ENCODE assay signal across 16 cellular contexts in the genomic region with DNA sequence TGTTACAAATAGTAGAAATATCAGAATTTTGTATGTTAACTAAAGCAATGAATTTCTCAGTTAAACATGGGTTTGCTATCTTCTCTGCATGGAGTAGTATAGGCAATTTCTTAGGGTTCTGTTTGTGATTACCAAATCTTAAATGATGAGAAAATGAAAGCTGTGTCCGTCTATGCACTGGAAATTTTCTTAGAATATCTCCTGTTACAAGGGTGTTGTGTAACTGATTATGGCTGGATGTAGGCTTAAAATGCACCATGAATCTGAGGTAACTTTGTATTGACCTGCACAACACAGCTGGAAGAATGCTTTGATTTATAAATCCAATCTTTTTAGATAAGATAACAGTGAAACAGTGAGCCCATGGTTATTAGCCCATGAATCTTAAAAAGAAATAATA. TPM values are rescaled to one million over a fixed set of nuclear protein-coding genes. Genes with fewer than 3 reads are reported as not detected.
A peak's percentile ranks its signal among the peaks of the same experiment; 100 is the strongest.
DNase-seq lines count a peak whose midpoint lies in the region; ATAC-seq and TF ChIP-seq lines count a peak whose summit lies in the region.
"Had no signal": no experiment of that assay in that cellular context is flagged by ENCODE, and none has a peak within 500 bp of the region (broad histone marks: within the 10 kb centered on the region; RNA-seq: fewer than 3 reads in every experiment).

No MANE protein-coding gene starts in this region.

- H3K79me2 ChIP-seq in fibroblast of lung (ENCODE audit: control insufficient read depth, insufficient read depth, low read length): peaks cover 2% of the 10 kb centered on the region

- intact Hi-C loops in CD8-positive, alpha-beta T cell (cut with DNase I, micrococcal nuclease): no loop called here

- H3K4me1 ChIP-seq in CD8-positive, alpha-beta T cell (ENCODE audit: insufficient read depth, low read length): no peaks in the 10 kb centered on the region
- no peaks in the 10 kb centered on the region for H3K4me1 ChIP-seq in fibroblast of lung (ENCODE audit: control insufficient read depth, extremely low read depth, insufficient read depth, low read length)
- H3K4me1 ChIP-seq: HAP-1 had no signal

- no peak overlapping the region for H3K9ac ChIP-seq in fibroblast of lung (ENCODE audit: insufficient read depth, low read length)
- H3K9ac ChIP-seq: BLaER1 treated with 17β-estradiol and CSF1 and Interleukin-3, amounts not matched to agents 10 nM and 100 nM; GM23248 had no signal

- H3K27ac ChIP-seq in CD8-positive, alpha-beta T cell (ENCODE audit: low read depth, low read length): no peak overlapping the region
- no peak overlapping the region for H3K27ac ChIP-seq in fibroblast of lung (ENCODE audit: insufficient read depth, low read length)
- H3K27ac ChIP-seq: BLaER1 treated with 17β-estradiol and CSF1 and Interleukin-3, amounts not matched to agents 10 nM and 100 nM; GM23248; HL-60 had no signal

- H3K4me3 ChIP-seq in CD8-positive, alpha-beta T cell (ENCODE audit: low read depth, low read length): no peak overlapping the region
- no peak overlapping the region for H3K4me3 ChIP-seq in fibroblast of lung (replicated peaks in 1 of 4; ENCODE audit: control extremely low read depth in 1 of 4, insufficient read depth in 1 of 4, low read depth in 3 of 4, low read length in 4 of 4)
- H3K4me3 ChIP-seq: BLaER1 treated with 17β-estradiol and CSF1 and Interleukin-3, amounts not matched to agents 10 nM and 100 nM; GM23248; HAP-1 had no signal

- POLR2A ChIA-PET in CD8-positive, alpha-beta T cell (lab: Charles Lee): no interaction called here

- no peaks in the 10 kb centered on the region for H3K27me3 ChIP-seq in CD8-positive, alpha-beta T cell (ENCODE audit: insufficient read depth, low read length)
- no peaks in the 10 kb centered on the region for H3K27me3 ChIP-seq in fibroblast of lung (ENCODE audit: control insufficient read depth, insufficient read depth, low read length)
- H3K27me3 ChIP-seq: BLaER1 treated with 17β-estradiol and CSF1 and Interleukin-3, amounts not matched to agents 10 nM and 100 nM had no signal

- CTCF ChIA-PET in CD8-positive, alpha-beta T cell (lab: Charles Lee): no interaction called here

- H3K4me1 Mint-ChIP-seq in CD8-positive, alpha-beta T cell (ENCODE audit: low read depth): peaks cover 19% of the 10 kb centered on the region

- H3K4me3 Mint-ChIP-seq in CD8-positive, alpha-beta T cell: no peak overlapping the region
- H3K4me3 Mint-ChIP-seq: B cell; CD8-positive, alpha-beta memory T cell had no signal

- no peaks in the 10 kb centered on the region for H3K9me3 ChIP-seq in CD8-positive, alpha-beta T cell (ENCODE audit: low read length)
- H3K9me3 ChIP-seq in fibroblast of lung (ENCODE audit: control insufficient read depth, insufficient read depth, low read depth, low read length): no peaks in the 10 kb centered on the region
- H3K9me3 ChIP-seq: BLaER1 treated with 17β-estradiol and CSF1 and Interleukin-3, amounts not matched to agents 10 nM and 100 nM; HAP-1 had no signal

- no peak overlapping the region for H2AFZ ChIP-seq in fibroblast of lung (ENCODE audit: low read length)
- H2AFZ ChIP-seq: GM23248 had no signal

- ATAC-seq in CD8-positive, alpha-beta T cell: no peak

- peaks cover 61% of the 10 kb centered on the region for H3K36me3 Mint-ChIP-seq in CD8-positive, alpha-beta T cell

- no peaks in the 10 kb centered on the region for H4K20me1 ChIP-seq in fibroblast of lung (ENCODE audit: control insufficient read depth, extremely low read depth, insufficient read depth, low read length)

- no peak for TF ChIP-seq CTCF in CD8-positive, alpha-beta T cell (IDR thresholded peaks at IDR 0.05)
- TF ChIP-seq CTCF in fibroblast of lung (conservative IDR thresholded peaks at IDR 0.05 in 1 of 2, IDR thresholded peaks at IDR 0.05 in 1 of 2; ENCODE audit: low read depth in 1 of 2, low read length in 2 of 2): no peak

- H3K4me2 ChIP-seq in fibroblast of lung (ENCODE audit: extremely low read depth, insufficient read depth, low read length): peak overlapping the region; percentile 13
- H3K4me2 ChIP-seq: BLaER1 treated with 17β-estradiol and CSF1 and Interleukin-3, amounts not matched to agents 10 nM and 100 nM had no signal

- peaks cover 13% of the 10 kb centered on the region for H3K36me3 ChIP-seq in CD8-positive, alpha-beta T cell (ENCODE audit: insufficient read depth, low read length)
- peaks cover 2% of the 10 kb centered on the region for H3K36me3 ChIP-seq in fibroblast of lung (ENCODE audit: control insufficient read depth, insufficient read depth, low read length)

- no peaks in the 10 kb centered on the region for H3K9me3 Mint-ChIP-seq in CD8-positive, alpha-beta T cell
- H3K9me3 Mint-ChIP-seq: CD8-positive, alpha-beta memory T cell had no signal

- H3K27ac Mint-ChIP-seq in CD8-positive, alpha-beta T cell: peak overlapping the region; percentile 24
- H3K27ac Mint-ChIP-seq: B cell had no signal

- H3K27me3 Mint-ChIP-seq in CD8-positive, alpha-beta T cell (ENCODE audit: low read depth): no peaks in the 10 kb centered on the region
- H3K27me3 Mint-ChIP-seq: B cell had no signal

- DNase-seq in CD8-positive, alpha-beta T cell: no peak
- peak; percentile 30 for DNase-seq in amniotic epithelial cell (ENCODE audit: low read depth)
- DNase-seq in fibroblast of lung (ENCODE audit: low read depth in 2 of 2): no peak
- DNase-seq in iris pigment epithelial cell (ENCODE audit: low read depth): peak; percentile 53
- no peak for DNase-seq in A172 (ENCODE audit: low spot score)
- DNase-seq in activated CD4-positive, CD25-positive, alpha-beta regulatory T cell treated with anti-CD3 and anti-CD28 coated beads, Interleukin-2, amount 50 U/mL, for 72 hours: no peak
- no peak for DNase-seq in NCI-H510A treated with DMSO at 0.1 percent for 48 hours (lab: John Stamatoyannopoulos, UW)
- DNase-seq: 8988T; CD8-positive, alpha-beta memory T cell; COR-L47; DMS 273 treated with DMSO at 0.1 percent for 48 hours; GM23248 had no signal

RNA-seq across cellular contexts. Expression of gene TRIP11, which starts 17.8 kb away (rescaled TPM):
- 10 to 100 TPM; 25.3 to 26.5 TPM for total RNA-seq in CD8-positive, alpha-beta T cell
- total RNA-seq in fibroblast of lung: 26.5 and 50.4 TPM in 2 replicates
- polyA plus RNA-seq in fibroblast of lung: 20.6 and 28.6 TPM in 2 replicates
- 17.5 and 26.5 TPM in 2 replicates for polyA plus RNA-seq in fibroblast of lung (2012)
- polyA minus RNA-seq in fibroblast of lung (ENCODE audit: low replicate concordance): 19.0 and 75.4 TPM in 2 replicates
- 8.8 and 14.8 TPM in 2 replicates for total RNA-seq in A172 (2014; rRNA removed; shearing (Covaris generic))

Comparison
In these comparisons a context has a peak if more than half of its experiments do, and no peak if none do; other contexts are left out.
1. DNase-seq: peak in amniotic epithelial cell (single experiment) and iris pigment epithelial cell (single experiment); none in CD8-positive, alpha-beta T cell (0 of 7), fibroblast of lung (0 of 2), A172 (single experiment), activated CD4-positive, CD25-positive, alpha-beta regulatory T cell treated with anti-CD3 and anti-CD28 coated beads, Interleukin-2, amount 50 U/mL, for 72 hours (single experiment) and NCI-H510A treated with DMSO at 0.1 percent for 48 hours (single experiment).